13 cellular contexts compared by ENCODE assay signal in genomic region chr4:30630431-30630830, GRCh38.
DNase-seq lines count a peak whose midpoint lies in the region; ATAC-seq and TF ChIP-seq lines count a peak whose summit lies in the region.
"Had no signal": no experiment of that assay in that cellular context is flagged by ENCODE, and none has a peak within 500 bp of the region (broad histone marks: within the 10 kb centered on the region; RNA-seq: fewer than 3 reads in every experiment).

No MANE protein-coding gene starts in this region.

- H2AK5ac ChIP-seq in mesendoderm (ENCODE audit: low read length): no peak overlapping the region

- no peak overlapping the region for H3K27ac ChIP-seq in BLaER1
- H3K27ac ChIP-seq in PC-3 (ENCODE audit: low read length): no peak overlapping the region
- no peak overlapping the region for H3K27ac ChIP-seq in mesendoderm (ENCODE audit: low read depth, low read length)
- H3K27ac ChIP-seq: A549 had no signal

- POLR2A ChIA-PET in HEK293T (lab: Yijun Ruan, JAX) (no interaction called here), PC-3 (lab: Charles Lee; ENCODE audit: unreplicated experiment) (no interaction called here)

- H3K9me2 ChIP-seq in PC-3 (replicated peaks; ENCODE audit: low read length): no peaks in the 10 kb centered on the region

- H3K4ac ChIP-seq in mesendoderm (ENCODE audit: low read depth, low read length): no peak overlapping the region

- H3K4me1 ChIP-seq in BLaER1: no peaks in the 10 kb centered on the region
- no peaks in the 10 kb centered on the region for H3K4me1 ChIP-seq in PC-3 (ENCODE audit: insufficient read depth, low read length)
- no peaks in the 10 kb centered on the region for H3K4me1 ChIP-seq in mesendoderm (ENCODE audit: control insufficient read depth, low read depth, low read length)
- H3K4me1 ChIP-seq: A549, Caco-2 had no signal

- BruUV-seq in PC-3 (replicated peaks; lab: Mats Ljungman, UMichigan): no TSS peak

- no peaks in the 10 kb centered on the region for H3K36me3 ChIP-seq in BLaER1
- H3K36me3 ChIP-seq in PC-3 (ENCODE audit: low read depth, low read length): no peaks in the 10 kb centered on the region
- H3K36me3 ChIP-seq in mesendoderm (ENCODE audit: control insufficient read depth, insufficient read depth, low read length): no peaks in the 10 kb centered on the region

- no peak overlapping the region for H3K18ac ChIP-seq in mesendoderm (ENCODE audit: low read length)

- H3F3A ChIP-seq in PC-3 (ENCODE audit: low read length, unreplicated experiment): no peaks in the 10 kb centered on the region

- H3K79me2 ChIP-seq in PC-3 (ENCODE audit: low read length) (no peaks in the 10 kb centered on the region), mesendoderm (ENCODE audit: control insufficient read depth, insufficient read depth, low read length) (no peaks in the 10 kb centered on the region)

- H3K9ac ChIP-seq in BLaER1 (no peak overlapping the region), PC-3 (ENCODE audit: low read length) (no peak overlapping the region), mesendoderm (ENCODE audit: low read length) (no peak overlapping the region)

- WGBS in mesendoderm (ENCODE audit: extremely low coverage, insufficient coverage, low lambda C conversion rate): no CpG with 5 or more reads among the region's 3 CpGs

- intact Hi-C loops in PC-3 (cut with micrococcal nuclease): no loop called here

- H2AFZ ChIP-seq in PC-3 (ENCODE audit: low read length): no peak overlapping the region

- H2BK15ac ChIP-seq in mesendoderm (replicated peaks; ENCODE audit: low read depth): no peak overlapping the region

- no peak overlapping the region for H4K8ac ChIP-seq in mesendoderm (ENCODE audit: low read depth, low read length)

- DNase-seq in HEK293T (ENCODE audit: extremely low spot score) (peak; percentile 3), PC-3 (peak; percentile 20), foreskin melanocyte (peak; percentile 11), NCI-H2196 (lab: John Stamatoyannopoulos, UW; ENCODE audit: unreplicated experiment) (no peak), mesendoderm (no peak)
- DNase-seq: Caco-2; CD8-positive, alpha-beta memory T cell; DND-41; GDM1; H7 had no signal

- H3K56ac ChIP-seq in mesendoderm (ENCODE audit: low read length): no peak overlapping the region

- TF ChIP-seq CTCF in PC-3 (conservative IDR thresholded peaks at IDR 0.05; ENCODE audit: low read depth, low read length): no peak

- no peak overlapping the region for H4K5ac ChIP-seq in mesendoderm (ENCODE audit: low read length)

- CTCF ChIA-PET in HEK293T (lab: Yijun Ruan, JAX) (no interaction called here), PC-3 (lab: Charles Lee) (no interaction called here)

- no peaks in the 10 kb centered on the region for H3K79me1 ChIP-seq in mesendoderm (ENCODE audit: low read length)

- no peak overlapping the region for H2BK5ac ChIP-seq in mesendoderm (ENCODE audit: low read length)

- H3K9me3 ChIP-seq in BLaER1 (no peaks in the 10 kb centered on the region), PC-3 (ENCODE audit: low read length) (no peaks in the 10 kb centered on the region)
- H3K9me3 ChIP-seq: A549, Caco-2 had no signal

- peak; percentile 64 for ATAC-seq in PC-3
- ATAC-seq in HG02938 (IDR thresholded peaks at IDR 0.05; ENCODE audit: unreplicated experiment): no peak
- ATAC-seq: A549 had no signal

- no peaks in the 10 kb centered on the region for H4K20me1 ChIP-seq in BLaER1
- no peaks in the 10 kb centered on the region for H4K20me1 ChIP-seq in PC-3 (ENCODE audit: low read length)

- no peak overlapping the region for H3K23ac ChIP-seq in mesendoderm (ENCODE audit: low read length)

- no peak overlapping the region for H3K4me3 ChIP-seq in BLaER1
- no peak overlapping the region for H3K4me3 ChIP-seq in PC-3 (ENCODE audit: low read length)
- no peak overlapping the region for H3K4me3 ChIP-seq in mesendoderm (ENCODE audit: low read length)
- H3K4me3 ChIP-seq: A549 had no signal

- no peaks in the 10 kb centered on the region for H3K27me3 ChIP-seq in BLaER1
- no peaks in the 10 kb centered on the region for H3K27me3 ChIP-seq in PC-3 (ENCODE audit: low read length)
- H3K27me3 ChIP-seq in mesendoderm (ENCODE audit: insufficient read depth, low read length, poor library complexity): no peaks in the 10 kb centered on the region

- no peak overlapping the region for H2BK120ac ChIP-seq in mesendoderm (ENCODE audit: low read depth, low read length)

- H3K4me2 ChIP-seq in BLaER1: peak overlapping the region; percentile 3; the same call in 1 of the 2 replicates
- no peak overlapping the region for H3K4me2 ChIP-seq in PC-3 (ENCODE audit: low read length)
- no peak overlapping the region for H3K4me2 ChIP-seq in mesendoderm (ENCODE audit: low read length)
- H3K4me2 ChIP-seq: A549 had no signal

TF ChIP-seq in HEK293T, 16 proteins besides CTCF, POLR2A, EP300 and RAD21:
- TF ChIP-seq ZNF384 (IDR thresholded peaks at IDR 0.05): no peak
- TF ChIP-seq FOXM1 (IDR thresholded peaks at IDR 0.05; ENCODE audit: borderline replicate concordance): no peak
- TF ChIP-seq ELF4 (IDR thresholded peaks at IDR 0.05): no peak
- no peak for TF ChIP-seq BHLHE40 (IDR thresholded peaks at IDR 0.05; ENCODE audit: borderline replicate concordance)
- TF ChIP-seq FOXK2 (IDR thresholded peaks at IDR 0.05): no peak
- TF ChIP-seq ARNT (IDR thresholded peaks at IDR 0.05): no peak
- TF ChIP-seq CTBP1 (IDR thresholded peaks at IDR 0.05; ENCODE audit: borderline replicate concordance): no peak
- TF ChIP-seq PKNOX1 (IDR thresholded peaks at IDR 0.05): no peak
- TF ChIP-seq FOXA1 (IDR thresholded peaks at IDR 0.05): no peak
- TF ChIP-seq HDGF (IDR thresholded peaks at IDR 0.05; ENCODE audit: borderline replicate concordance): no peak
- no peak for TF ChIP-seq LEF1 (IDR thresholded peaks at IDR 0.05; ENCODE audit: borderline replicate concordance)
- TF ChIP-seq SP1 (IDR thresholded peaks at IDR 0.05): no peak
- no peak for TF ChIP-seq L3MBTL2 (conservative IDR thresholded peaks at IDR 0.05)
- TF ChIP-seq SUZ12 (IDR thresholded peaks at IDR 0.05): no peak
- TF ChIP-seq NFRKB (IDR thresholded peaks at IDR 0.05): no peak

Comparison
In these comparisons a context has a peak if more than half of its experiments do, and no peak if none do; other contexts are left out.
1. DNase-seq: peak in HEK293T (single experiment), PC-3 (single experiment) and foreskin melanocyte (single experiment); none in NCI-H2196 (single experiment) and mesendoderm (single experiment).